In genomic region chr3:158110658-158111018, GRCh38 we compare ENCODE assay signal across 1 cellular context.
TF ChIP-seq lines count a peak whose summit lies in the region.

No MANE protein-coding gene starts in this region.

TF ChIP-seq in GM23338, 12 proteins besides CTCF, POLR2A, EP300 and RAD21 (continued from another document):
- no peak for TF ChIP-seq EZH2 (IDR thresholded peaks at IDR 0.05; ENCODE audit: low read depth, unreplicated experiment)
- TF ChIP-seq NANOG (IDR thresholded peaks at IDR 0.05; ENCODE audit: borderline replicate concordance) = no peak
- TF ChIP-seq CREB1 (CRISPR knock-in tag; IDR thresholded peaks at IDR 0.05; ENCODE audit: low read depth) = no peak
- TF ChIP-seq ZNF331 (CRISPR knock-in tag; IDR thresholded peaks at IDR 0.05; ENCODE audit: low read depth) = no peak
- no peak for TF ChIP-seq STAT1 (IDR thresholded peaks at IDR 0.05; ENCODE audit: unreplicated experiment)
- TF ChIP-seq ZNF462 (CRISPR knock-in tag; IDR thresholded peaks at IDR 0.05) = no peak
- no peak for TF ChIP-seq ZNF114 (CRISPR knock-in tag; IDR thresholded peaks at IDR 0.05)
- TF ChIP-seq EZH2phosphoT487 (IDR thresholded peaks at IDR 0.05; ENCODE audit: unreplicated experiment) = no peak
